ENCODE assay signal across 30 cellular contexts in the genomic region with DNA sequence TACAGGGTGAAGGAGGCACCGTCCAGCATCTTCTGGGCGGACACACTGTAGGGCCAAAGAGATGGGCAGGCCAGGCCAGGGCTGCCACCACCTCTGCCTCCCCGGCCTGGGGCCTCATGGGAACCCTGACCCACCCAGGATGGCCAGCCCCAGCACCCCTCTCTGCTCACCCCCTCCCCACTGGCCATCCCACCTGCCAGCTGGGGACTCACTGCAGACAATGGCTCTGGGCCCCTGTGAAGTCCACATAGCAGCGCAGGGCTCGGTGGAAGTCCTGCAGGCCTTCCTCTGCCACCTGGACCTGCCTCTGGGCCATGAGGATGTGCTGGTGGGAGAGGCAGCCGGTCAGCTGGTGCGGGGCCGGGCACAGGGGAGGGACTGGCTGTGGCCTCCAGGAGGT. TPM values are rescaled to one million over a fixed set of nuclear protein-coding genes. Genes with fewer than 3 reads are reported as not detected.
"Had no signal": no experiment of that assay in that cellular context is flagged by ENCODE, and none has a peak within 500 bp of the region (broad histone marks: within the 10 kb centered on the region; RNA-seq: fewer than 3 reads in every experiment).

No MANE protein-coding gene starts in this region.

- H3K27ac Mint-ChIP-seq: activated B cell treated with CpG ODN at 0.5 μM for 24 hours; activated CD4-positive, alpha-beta memory T cell treated with anti-CD3 and anti-CD28 coated beads, Interleukin-2, amount 10 ng/mL, durations not matched to agents 7 days and 5 days; activated CD4-positive, alpha-beta T cell treated with anti-CD3 and anti-CD28 coated beads for 36 hours; activated naive CD8-positive, alpha-beta T cell treated with anti-CD3 and anti-CD28 coated beads, Interleukin-2, amount 10 ng/mL, durations not matched to agents 7 days and 5 days; activated T-cell treated with anti-CD3 and anti-CD28 coated beads, Interleukin-2, amount 50 U/mL, for 72 hours; T-cell had no signal

- H3K27me3 ChIP-seq: adrenal gland, breast epithelium, MG63 had no signal

- DNase-seq: activated B cell treated with CpG ODN at 0.5 μM for 24 hours; activated CD4-positive, alpha-beta memory T cell treated with anti-CD3 and anti-CD28 coated beads, Interleukin-2, amount 10 ng/mL, durations not matched to agents 7 days and 5 days; activated CD4-positive, alpha-beta T cell treated with anti-CD3 and anti-CD28 coated beads for 36 hours; activated CD4-positive, alpha-beta T cell treated with anti-CD3 and anti-CD28 coated beads, Interleukin-2, amount 50 U/mL, for 1 hour; activated naive CD4-positive, alpha-beta T cell treated with anti-CD3 and anti-CD28 coated beads, Interleukin-2, amount 50 U/mL, for 16 hours; activated naive CD8-positive, alpha-beta T cell treated with anti-CD3 and anti-CD28 coated beads, Interleukin-2, amount 10 ng/mL, durations not matched to agents 7 days and 5 days; activated T-cell treated with anti-CD3 and anti-CD28 coated beads, Interleukin-2, amount 50 U/mL, for 72 hours; anterior cingulate cortex; central memory CD4-positive, alpha-beta T cell; MG63; MV-4-11; NCI-H1092 treated with DMSO at 0.1 percent for 48 hours; NCI-H1417 treated with DMSO at 0.1 percent for 48 hours; NCI-H1694; NCI-H2029; NCI-H345; NCI-H510A; NCI-H526 treated with DMSO at 0.1 percent for 48 hours; NCI-H82; OCI-M1; RPMI8226; SHP77 treated with DMSO at 0.1 percent for 48 hours; T-cell; T-helper 2 cell; T1000 had no signal

- H3K9me3 ChIP-seq: adrenal gland, breast epithelium, MG63 had no signal

- H3K27me3 Mint-ChIP-seq: activated B cell treated with CpG ODN at 0.5 μM for 24 hours; activated CD4-positive, alpha-beta memory T cell treated with anti-CD3 and anti-CD28 coated beads, Interleukin-2, amount 10 ng/mL, durations not matched to agents 7 days and 5 days; activated CD4-positive, alpha-beta T cell treated with anti-CD3 and anti-CD28 coated beads for 36 hours; activated naive CD8-positive, alpha-beta T cell treated with anti-CD3 and anti-CD28 coated beads, Interleukin-2, amount 10 ng/mL, durations not matched to agents 7 days and 5 days had no signal

- H3K36me3 ChIP-seq: breast epithelium, MG63 had no signal

- H3K4me3 Mint-ChIP-seq: activated B cell treated with CpG ODN at 0.5 μM for 24 hours; activated CD4-positive, alpha-beta memory T cell treated with anti-CD3 and anti-CD28 coated beads, Interleukin-2, amount 10 ng/mL, durations not matched to agents 7 days and 5 days; activated CD4-positive, alpha-beta T cell treated with anti-CD3 and anti-CD28 coated beads for 36 hours; activated naive CD8-positive, alpha-beta T cell treated with anti-CD3 and anti-CD28 coated beads, Interleukin-2, amount 10 ng/mL, durations not matched to agents 7 days and 5 days; activated T-cell treated with anti-CD3 and anti-CD28 coated beads, Interleukin-2, amount 50 U/mL, for 72 hours; T-cell had no signal

- H3K27ac ChIP-seq: adrenal gland, breast epithelium had no signal

- H3K9me3 Mint-ChIP-seq: activated B cell treated with CpG ODN at 0.5 μM for 24 hours; activated CD4-positive, alpha-beta memory T cell treated with anti-CD3 and anti-CD28 coated beads, Interleukin-2, amount 10 ng/mL, durations not matched to agents 7 days and 5 days; activated naive CD8-positive, alpha-beta T cell treated with anti-CD3 and anti-CD28 coated beads, Interleukin-2, amount 10 ng/mL, durations not matched to agents 7 days and 5 days; activated T-cell treated with anti-CD3 and anti-CD28 coated beads, Interleukin-2, amount 50 U/mL, for 72 hours; T-cell had no signal

- H3K4me3 ChIP-seq: adrenal gland, breast epithelium, MG63 had no signal

- ATAC-seq: activated CD4-positive, alpha-beta T cell treated with anti-CD3 and anti-CD28 coated beads for 36 hours; activated T-cell treated with anti-CD3 and anti-CD28 coated beads, Interleukin-2, amount 50 U/mL, for 72 hours; Panc1; T-cell had no signal

- FAIRE-seq: TTC549 had no signal

- H3K36me3 Mint-ChIP-seq: T-cell had no signal

RNA-seq across cellular contexts. Expression of gene C20orf144, which starts 3.6 kb away (rescaled TPM):
- total RNA-seq: SK-MEL-5 had no signal

RNA-seq across cellular contexts. Expression of gene ACTL10, which starts 8.2 kb away (rescaled TPM):
- total RNA-seq: SK-MEL-5 had no signal
